14 cellular contexts compared by ENCODE assay signal in the genomic region with DNA sequence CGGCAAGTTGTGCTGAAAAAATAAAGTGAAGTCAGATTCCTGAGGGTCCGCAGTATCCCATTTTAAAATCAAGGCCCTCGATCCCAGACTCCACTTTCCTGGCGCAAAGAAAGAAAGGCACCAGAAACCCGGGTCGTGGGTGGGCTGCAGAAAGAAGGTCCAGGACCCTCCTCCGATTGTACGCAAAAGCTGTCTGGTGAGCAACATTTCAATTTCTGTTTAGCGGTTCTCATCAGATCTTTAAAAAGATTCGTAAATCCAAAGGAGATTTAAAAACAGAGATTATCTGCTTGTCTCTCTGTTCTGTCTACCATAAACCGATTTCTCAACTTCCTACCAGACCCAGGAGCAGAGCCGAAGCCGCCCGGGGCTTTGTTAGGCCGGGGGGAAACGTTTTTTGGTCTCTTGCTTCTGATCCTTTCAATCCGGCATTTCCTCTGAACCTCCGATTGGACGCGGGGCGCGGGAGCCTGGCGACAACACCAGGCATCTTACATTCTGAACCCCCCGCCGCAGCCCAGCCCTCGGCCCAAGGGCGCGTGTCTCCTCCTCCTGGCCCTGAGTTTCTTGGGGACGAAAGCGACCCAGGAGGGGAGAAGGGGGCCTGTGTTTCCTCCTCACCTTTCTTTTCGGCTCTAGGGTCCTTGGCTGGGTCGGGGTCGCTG. TPM values are rescaled to one million over a fixed set of nuclear protein-coding genes. Genes with fewer than 3 reads are reported as not detected.
DNase-seq lines count a peak whose midpoint lies in the region; ATAC-seq and TF ChIP-seq lines count a peak whose summit lies in the region.
"Had no signal": no experiment of that assay in that cellular context is flagged by ENCODE, and none has a peak within 500 bp of the region (broad histone marks: within the 10 kb centered on the region; RNA-seq: fewer than 3 reads in every experiment).

No MANE protein-coding gene starts in this region.

- no peaks in the 10 kb centered on the region for H3K9me3 ChIP-seq in CD8-positive, alpha-beta T cell (ENCODE audit: low read length)
- H3K9me3 ChIP-seq in iPS-20b (ENCODE audit: insufficient read depth, low read depth, low read length), result peaks cover 3% of the 10 kb centered on the region; the same call in 1 of the 2 replicates

- H3K27me3 Mint-ChIP-seq in CD8-positive, alpha-beta T cell (ENCODE audit: low read depth), result peaks cover 78% of the 10 kb centered on the region
- H3K27me3 Mint-ChIP-seq in activated CD8-positive, alpha-beta T cell treated with anti-CD3 and anti-CD28 coated beads for 36 hours, result peaks cover 92% of the 10 kb centered on the region

- intact Hi-C loops in CD8-positive, alpha-beta T cell (cut with DNase I, micrococcal nuclease), result no loop called here
- intact Hi-C loops in activated CD8-positive, alpha-beta T cell treated with anti-CD3 and anti-CD28 coated beads for 36 hours (cut with micrococcal nuclease), result loop anchor here (10.0 kb wide), 1 partner anchor 1929 kb away; the partner anchor contains the start of gene TLX3

- H3K4me1 ChIP-seq in CD8-positive, alpha-beta T cell (ENCODE audit: insufficient read depth, low read length), result peaks cover 50% of the 10 kb centered on the region
- H3K4me1 ChIP-seq in iPS-20b (ENCODE audit: insufficient read depth, low read length), result peaks cover 25% of the 10 kb centered on the region

- H3K4me3 ChIP-seq in CD8-positive, alpha-beta T cell (ENCODE audit: low read depth, low read length), result no peak overlapping the region
- peak overlapping the region; percentile 26; the same call in 1 of the 2 replicates for H3K4me3 ChIP-seq in iPS-20b (ENCODE audit: low read length)
- H3K4me3 ChIP-seq: lung had no signal

- peak overlapping the region; percentile 26 for H3K4me3 Mint-ChIP-seq in CD8-positive, alpha-beta T cell
- peak overlapping the region; percentile 18 for H3K4me3 Mint-ChIP-seq in activated CD8-positive, alpha-beta T cell treated with anti-CD3 and anti-CD28 coated beads for 36 hours

- DNase-seq in A172 (ENCODE audit: low spot score), result peak; percentile 46
- DNase-seq in CD8-positive, alpha-beta T cell, result no peak
- DNase-seq in activated CD8-positive, alpha-beta T cell treated with anti-CD3 and anti-CD28 coated beads for 36 hours, result no peak
- no peak for DNase-seq in NCI-H774 (lab: John Stamatoyannopoulos, UW)
- no peak for DNase-seq in GM03348 (ENCODE audit: low spot score)
- DNase-seq: DND-41; stimulated activated naive CD4-positive, alpha-beta T cell treated with Interleukin-2 at 50 U/mL for 16 hours had no signal

- H3K9ac ChIP-seq in iPS-20b (ENCODE audit: low read depth, low read length), result no peak overlapping the region

- ATAC-seq in CD8-positive, alpha-beta T cell, result no peak
- ATAC-seq in activated CD8-positive, alpha-beta T cell treated with anti-CD3 and anti-CD28 coated beads for 36 hours, result no peak
- ATAC-seq in GM21737 (IDR thresholded peaks at IDR 0.05; ENCODE audit: unreplicated experiment) (no peak), HG02938 (IDR thresholded peaks at IDR 0.05; ENCODE audit: unreplicated experiment) (no peak)
- ATAC-seq: Panc1 had no signal

- peaks cover 57% of the 10 kb centered on the region for H3K4me1 Mint-ChIP-seq in CD8-positive, alpha-beta T cell (ENCODE audit: low read depth)
- peaks cover 36% of the 10 kb centered on the region for H3K4me1 Mint-ChIP-seq in activated CD8-positive, alpha-beta T cell treated with anti-CD3 and anti-CD28 coated beads for 36 hours (ENCODE audit: low read depth)

- H3K36me3 ChIP-seq in CD8-positive, alpha-beta T cell (ENCODE audit: insufficient read depth, low read length), result no peaks in the 10 kb centered on the region
- H3K36me3 ChIP-seq in iPS-20b (ENCODE audit: insufficient read depth, low read depth, low read length), result no peaks in the 10 kb centered on the region

- no peak for TF ChIP-seq CTCF in CD8-positive, alpha-beta T cell (IDR thresholded peaks at IDR 0.05)
- no peak for TF ChIP-seq CTCF in activated CD8-positive, alpha-beta T cell treated with anti-CD3 and anti-CD28 coated beads for 36 hours (IDR thresholded peaks at IDR 0.05)

- no peak overlapping the region for H3K27ac ChIP-seq in CD8-positive, alpha-beta T cell (ENCODE audit: low read depth, low read length)
- H3K27ac ChIP-seq in iPS-20b (ENCODE audit: low read length), result no peak overlapping the region

- no peak overlapping the region for H3K27ac Mint-ChIP-seq in CD8-positive, alpha-beta T cell
- H3K27ac Mint-ChIP-seq in activated CD8-positive, alpha-beta T cell treated with anti-CD3 and anti-CD28 coated beads for 36 hours, result no peak overlapping the region

- CTCF ChIA-PET in CD8-positive, alpha-beta T cell (lab: Charles Lee), result no interaction called here
- CTCF ChIA-PET in activated CD8-positive, alpha-beta T cell treated with anti-CD3 and anti-CD28 coated beads for 36 hours (lab: Charles Lee), result interaction anchor here (1.2 kb wide), 1 partner anchor 60 kb away, joined by 3 read pairs; no protein-coding TSS in a partner anchor

- POLR2A ChIA-PET in CD8-positive, alpha-beta T cell (lab: Charles Lee), result no interaction called here
- POLR2A ChIA-PET in activated CD8-positive, alpha-beta T cell treated with anti-CD3 and anti-CD28 coated beads for 36 hours (lab: Charles Lee), result interaction anchor here (1.1 kb wide), 1 partner anchor 22 kb away, joined by 3 read pairs; no protein-coding TSS in a partner anchor

- H3K27me3 ChIP-seq in CD8-positive, alpha-beta T cell (ENCODE audit: insufficient read depth, low read length), result peaks cover 61% of the 10 kb centered on the region
- peaks cover 100% of the 10 kb centered on the region for H3K27me3 ChIP-seq in iPS-20b (ENCODE audit: insufficient read depth, low read length)

- no peaks in the 10 kb centered on the region for H3K36me3 Mint-ChIP-seq in CD8-positive, alpha-beta T cell
- no peaks in the 10 kb centered on the region for H3K36me3 Mint-ChIP-seq in activated CD8-positive, alpha-beta T cell treated with anti-CD3 and anti-CD28 coated beads for 36 hours (ENCODE audit: low read depth)

- H3K9me3 Mint-ChIP-seq in CD8-positive, alpha-beta T cell, result no peaks in the 10 kb centered on the region
- H3K9me3 Mint-ChIP-seq in activated CD8-positive, alpha-beta T cell treated with anti-CD3 and anti-CD28 coated beads for 36 hours, result no peaks in the 10 kb centered on the region

RNA-seq across cellular contexts. Expression of gene NKX2-5, which starts 0.7 kb away (rescaled TPM):
- 24.8 and 26.7 TPM in 2 replicates for total RNA-seq in A172 (2014; rRNA removed; shearing (Covaris generic))
- total RNA-seq in CD8-positive, alpha-beta T cell, result not detected
- under 1 TPM in 1 of 2 experiments, not detected in 1; 0.36 TPM for total RNA-seq in activated CD8-positive, alpha-beta T cell treated with anti-CD3 and anti-CD28 coated beads for 36 hours
- total RNA-seq: fibroblast of lung, lung, M059J had no signal

Comparison
In these comparisons a context has a peak if more than half of its experiments do, and no peak if none do; other contexts are left out.
1. RNA of gene NKX2-5, which starts 0.7 kb away (total RNA-seq): 24.8 to 26.7 TPM in A172; 0.36 TPM in activated CD8-positive, alpha-beta T cell treated with anti-CD3 and anti-CD28 coated beads for 36 hours and not detected in CD8-positive, alpha-beta T cell; every median in the first group is over 10 times any median in the second.